2 cellular contexts compared by ENCODE assay signal in the genomic region with DNA sequence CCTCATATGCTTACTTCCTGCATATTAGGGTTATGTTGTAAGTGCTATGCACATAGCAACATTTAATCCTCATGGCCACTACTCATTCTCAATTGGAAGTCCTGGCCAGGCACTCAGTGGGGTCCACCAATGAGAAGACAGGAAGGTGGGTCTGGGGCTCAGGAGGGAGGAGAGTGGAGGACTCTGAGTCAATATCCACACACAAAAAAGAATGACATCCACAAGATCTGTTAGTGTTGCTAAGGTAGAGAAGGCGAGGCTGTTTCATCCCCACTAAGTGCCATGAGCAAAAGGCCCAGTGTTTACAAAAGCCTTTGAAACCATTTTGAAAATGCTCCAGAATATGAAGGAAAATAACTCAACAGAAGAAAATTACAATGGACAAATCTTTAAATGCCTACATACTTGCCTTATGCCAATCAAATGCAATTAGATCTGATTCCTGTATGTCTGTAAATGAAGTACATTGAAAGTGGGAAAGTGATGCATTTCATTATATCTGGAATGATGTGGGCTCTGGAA.
TF ChIP-seq lines count a peak whose summit lies in the region.

No MANE protein-coding gene starts in this region.

TF ChIP-seq in HCT116, 20 proteins besides CTCF, POLR2A, EP300 and RAD21:
- no peak for TF ChIP-seq CEBPB (IDR thresholded peaks at IDR 0.05; ENCODE audit: low read depth)

TF ChIP-seq in K562, 482 proteins besides CTCF, POLR2A, EP300 and RAD21:
- TF ChIP-seq, protein P1, sequence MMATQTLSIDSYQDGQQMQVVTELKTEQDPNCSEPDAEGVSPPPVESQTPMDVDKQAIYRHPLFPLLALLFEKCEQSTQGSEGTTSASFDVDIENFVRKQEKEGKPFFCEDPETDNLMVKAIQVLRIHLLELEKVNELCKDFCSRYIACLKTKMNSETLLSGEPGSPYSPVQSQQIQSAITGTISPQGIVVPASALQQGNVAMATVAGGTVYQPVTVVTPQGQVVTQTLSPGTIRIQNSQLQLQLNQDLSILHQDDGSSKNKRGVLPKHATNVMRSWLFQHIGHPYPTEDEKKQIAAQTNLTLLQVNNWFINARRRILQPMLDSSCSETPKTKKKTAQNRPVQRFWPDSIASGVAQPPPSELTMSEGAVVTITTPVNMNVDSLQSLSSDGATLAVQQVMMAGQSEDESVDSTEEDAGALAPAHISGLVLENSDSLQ (IDR thresholded peaks at IDR 0.05) = peak; percentile 23; the same call in 1 of the 2 replicates
- TF ChIP-seq MLX (CRISPR knock-in tag; conservative IDR thresholded peaks at IDR 0.05) = no peak
